In the genomic region with DNA sequence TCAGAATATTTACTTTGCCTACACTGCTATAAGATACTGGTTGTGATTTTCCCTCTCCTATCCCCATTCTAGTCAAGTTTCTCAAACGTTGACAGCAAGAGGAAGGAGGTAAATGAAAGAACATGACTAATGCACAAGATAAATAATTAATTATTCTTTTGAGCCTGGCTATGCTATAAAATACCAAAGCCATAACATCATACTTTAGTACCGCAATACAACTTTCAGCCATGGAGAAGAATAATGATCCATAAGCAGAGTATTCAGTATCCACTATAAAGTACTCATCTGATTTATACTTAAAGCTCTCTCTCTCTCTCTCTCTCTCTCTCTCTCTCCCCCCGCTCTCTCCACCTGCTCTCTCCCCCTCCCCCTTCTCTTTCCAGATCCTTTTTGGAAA, we compare ENCODE assay signal across 17 cellular contexts. TPM values are rescaled to one million over a fixed set of nuclear protein-coding genes. Genes with fewer than 3 reads are reported as not detected.
DNase-seq lines count a peak whose midpoint lies in the region; ATAC-seq and TF ChIP-seq lines count a peak whose summit lies in the region.
"Had no signal": no experiment of that assay in that cellular context is flagged by ENCODE, and none has a peak within 500 bp of the region (broad histone marks: within the 10 kb centered on the region; RNA-seq: fewer than 3 reads in every experiment).

No MANE protein-coding gene starts in this region.

- no peaks in the 10 kb centered on the region for H3K9me3 ChIP-seq in BE2C
- H3K9me3 ChIP-seq: colonic mucosa, Peyer's patch, tibial artery had no signal

- no peak overlapping the region for H3K4me3 ChIP-seq in BE2C (ENCODE audit: low read depth, low read length)
- H3K4me3 ChIP-seq: colonic mucosa, Peyer's patch, tibial artery had no signal

- no peak overlapping the region for H3K27ac ChIP-seq in foreskin keratinocyte
- H3K27ac ChIP-seq: colonic mucosa, Peyer's patch, tibial artery had no signal

- H3K27ac Mint-ChIP-seq in HFFc6, result peak overlapping the region; percentile 59
- H3K27ac Mint-ChIP-seq: activated CD8-positive, alpha-beta T cell treated with anti-CD3 and anti-CD28 coated beads for 36 hours; nephron progenitor cell had no signal

- H3K27me3 ChIP-seq in foreskin keratinocyte (peaks cover 2% of the 10 kb centered on the region), BE2C (peaks cover 5% of the 10 kb centered on the region; the same call in 1 of the 2 replicates)
- H3K27me3 ChIP-seq: colonic mucosa, Peyer's patch, tibial artery had no signal

- peaks cover 61% of the 10 kb centered on the region for H3K4me1 Mint-ChIP-seq in HFFc6 (ENCODE audit: low read depth)
- H3K4me1 Mint-ChIP-seq: nephron progenitor cell had no signal

- no peaks in the 10 kb centered on the region for H3K36me3 ChIP-seq in BE2C
- H3K36me3 ChIP-seq: colonic mucosa, Peyer's patch had no signal

- H3K4me3 Mint-ChIP-seq in HFFc6, result peak overlapping the region; percentile 53
- H3K4me3 Mint-ChIP-seq: activated CD8-positive, alpha-beta T cell treated with anti-CD3 and anti-CD28 coated beads for 36 hours; nephron progenitor cell had no signal

- peaks cover 4% of the 10 kb centered on the region; the same call in 1 of the 2 replicates for H3K9me3 Mint-ChIP-seq in HFFc6
- H3K9me3 Mint-ChIP-seq: activated CD8-positive, alpha-beta T cell treated with anti-CD3 and anti-CD28 coated beads for 36 hours had no signal

- TF ChIP-seq CTCF in HFFc6 (IDR thresholded peaks at IDR 0.05), result no peak
- TF ChIP-seq CTCF in foreskin keratinocyte (conservative IDR thresholded peaks at IDR 0.05), result no peak
- TF ChIP-seq CTCF in BE2C (IDR thresholded peaks at IDR 0.05; ENCODE audit: low read depth, low read length), result no peak

- peaks cover 40% of the 10 kb centered on the region for H3K36me3 Mint-ChIP-seq in HFFc6 (ENCODE audit: low read depth)

- peak; percentile 83 for ATAC-seq in foreskin keratinocyte
- ATAC-seq: activated CD8-positive, alpha-beta T cell treated with anti-CD3 and anti-CD28 coated beads for 36 hours; left ventricle myocardium superior had no signal

- H3K27me3 Mint-ChIP-seq in HFFc6 (ENCODE audit: insufficient read depth), result no peaks in the 10 kb centered on the region; the same call in 1 of the 2 replicates

- H3K4me1 ChIP-seq in foreskin keratinocyte, result peaks cover 20% of the 10 kb centered on the region
- no peaks in the 10 kb centered on the region for H3K4me1 ChIP-seq in BE2C
- H3K4me1 ChIP-seq: colonic mucosa, Peyer's patch, tibial artery had no signal

- peak; percentile 44 for DNase-seq in A172 (ENCODE audit: low spot score)
- DNase-seq in HFFc6, result peak; percentile 78
- peak; percentile 47 for DNase-seq in amniotic stem cell (lab: John Stamatoyannopoulos, UW)
- peak; percentile 46 to 73 for DNase-seq in foreskin keratinocyte
- no peak for DNase-seq in DMS153 treated with DMSO at 0.1 percent for 48 hours (lab: John Stamatoyannopoulos, UW; ENCODE audit: unreplicated experiment)
- DNase-seq in BE2C, result no peak
- DNase-seq in NCI-H774 (lab: John Stamatoyannopoulos, UW), result no peak
- no peak for DNase-seq in GOT3 (lab: John Stamatoyannopoulos, UW)
- DNase-seq: activated CD8-positive, alpha-beta T cell treated with anti-CD3 and anti-CD28 coated beads for 36 hours; activated naive CD4-positive, alpha-beta T cell treated with Interleukin-2 at 50 U/mL for 16 hours; colonic mucosa; head of caudate nucleus; left ventricle myocardium superior; nephron progenitor cell; Peyer's patch; T1000; tibial artery had no signal

RNA-seq across cellular contexts. Expression of gene TDG, which starts 41.3 kb away (rescaled TPM):
- 48.7 and 53.8 TPM in 2 replicates for total RNA-seq in A172 (2014; rRNA removed; shearing (Covaris generic))
- total RNA-seq in HFFc6 (2021; fragmentation: NEBNext Ultra II Directional; extraction: Animal tissue kit (Norgen Biotek cat#: 25700)), result 10 to 100 TPM; 13.9 to 19.7 (median 16.0) TPM
- total RNA-seq in foreskin keratinocyte, result 21.7 and 22.3 TPM in 2 replicates
- 8.7 and 10.3 TPM in 2 replicates for polyA plus RNA-seq in foreskin keratinocyte
- 27.5 TPM for polyA plus RNA-seq in BE2C (2012; ENCODE audit: insufficient read depth, insufficient read length, low read depth)

RNA-seq across cellular contexts. Expression of gene GLT8D2, which starts 43.1 kb away (rescaled TPM):
- 2.7 and 3.3 TPM in 2 replicates for total RNA-seq in A172 (2014; rRNA removed; shearing (Covaris generic))
- total RNA-seq in HFFc6 (2021; fragmentation: NEBNext Ultra II Directional; extraction: Animal tissue kit (Norgen Biotek cat#: 25700)), result 10 to 100 TPM; 36.4 to 58.0 (median 50.9) TPM
- 3.2 and 4.8 TPM in 2 replicates for total RNA-seq in foreskin keratinocyte
- 3.4 and 4.0 TPM in 2 replicates for polyA plus RNA-seq in foreskin keratinocyte
- polyA plus RNA-seq in BE2C (2012; ENCODE audit: insufficient read depth, insufficient read length, low read depth), result 0.52 TPM
- total RNA-seq: activated CD8-positive, alpha-beta T cell treated with anti-CD3 and anti-CD28 coated beads for 36 hours had no signal

RNA-seq across cellular contexts. Expression of gene HCFC2, which starts 57.4 kb away (rescaled TPM):
- total RNA-seq in A172 (2014; rRNA removed; shearing (Covaris generic)), result 10.1 and 13.8 TPM in 2 replicates
- 10 to 100 TPM; 19.6 to 23.8 (median 21.9) TPM for total RNA-seq in HFFc6 (2021; fragmentation: NEBNext Ultra II Directional; extraction: Animal tissue kit (Norgen Biotek cat#: 25700))
- 7.9 and 9.3 TPM in 2 replicates for total RNA-seq in foreskin keratinocyte
- 3.0 and 3.1 TPM in 2 replicates for polyA plus RNA-seq in foreskin keratinocyte
- polyA plus RNA-seq in BE2C (2012; ENCODE audit: insufficient read depth, insufficient read length, low read depth), result 7.4 TPM

Comparison
In these comparisons a context has a peak if more than half of its experiments do, and no peak if none do; other contexts are left out.
1. DNase-seq: peak in A172 (single experiment), HFFc6 (single experiment), amniotic stem cell (single experiment) and foreskin keratinocyte (2 of 2); none in DMS153 treated with DMSO at 0.1 percent for 48 hours (single experiment), BE2C (single experiment), NCI-H774 (single experiment) and GOT3 (single experiment).